11 cellular contexts compared by ENCODE assay signal in genomic region chr19:37999309-38000213, GRCh38.
DNase-seq lines count a peak whose midpoint lies in the region; ATAC-seq, FAIRE-seq and TF ChIP-seq lines count a peak whose summit lies in the region.
"Had no signal": no experiment of that assay in that cellular context is flagged by ENCODE, and none has a peak within 500 bp of the region (broad histone marks: within the 10 kb centered on the region; RNA-seq: fewer than 3 reads in every experiment).

No MANE protein-coding gene starts in this region.

- BruUV-seq in A673 (replicated peaks; lab: Mats Ljungman, UMichigan): no TSS peak

- H3K4me1 ChIP-seq in left ventricle myocardium inferior: peaks cover 46% of the 10 kb centered on the region
- H3K4me1 ChIP-seq in A673 (ENCODE audit: insufficient read depth, low read length, poor library complexity, severe bottlenecking): peaks cover 13% of the 10 kb centered on the region

- H3K36me3 ChIP-seq in left ventricle myocardium inferior (no peaks in the 10 kb centered on the region), A673 (ENCODE audit: insufficient read depth, low read length, poor library complexity, severe bottlenecking) (no peaks in the 10 kb centered on the region)
- H3K36me3 ChIP-seq: tibial artery had no signal

- intact Hi-C loops in left ventricle myocardium inferior (cut with micrococcal nuclease): no loop called here
- intact Hi-C loops in A673 (cut with micrococcal nuclease; ENCODE audit: unreplicated experiment): loop anchor here (5.0 kb wide), 1 partner anchor 92 kb away; the partner anchor contains the start of genes SIPA1L3 and WDR87

- no peak for ATAC-seq in GM19351 (IDR thresholded peaks at IDR 0.05; ENCODE audit: unreplicated experiment)

- H3K4me3 ChIP-seq in left ventricle myocardium inferior (peak overlapping the region; percentile 15), A673 (ENCODE audit: low read depth, low read length, poor library complexity, severe bottlenecking) (no peak overlapping the region)
- H3K4me3 ChIP-seq: tibial artery had no signal

- DNase-seq in H54 (ENCODE audit: insufficient read length, low spot score) (peak; percentile 80), astrocyte of the hippocampus (ENCODE audit: low read depth, low spot score) (peak; percentile 91), left ventricle myocardium inferior (peak; percentile 66), smooth muscle cell of the brain vasculature (ENCODE audit: low read depth, low spot score) (peak; percentile 62), A673 (ENCODE audit: low spot score) (no peak), anterior cingulate cortex (lab: John Stamatoyannopoulos, UW) (no peak), SK-N-DZ (ENCODE audit: low spot score) (no peak)
- DNase-seq: activated CD8-positive, alpha-beta memory T cell treated with anti-CD3 and anti-CD28 coated beads for 24 hours; NCI-H524 had no signal

- CTCF ChIA-PET in A673 (lab: Charles Lee): no interaction called here

- no peaks in the 10 kb centered on the region for H3K9me3 ChIP-seq in left ventricle myocardium inferior (replicated peaks)
- no peaks in the 10 kb centered on the region for H3K9me3 ChIP-seq in A673 (ENCODE audit: low read depth, low read length, poor library complexity, severe bottlenecking)
- H3K9me3 ChIP-seq: tibial artery had no signal

- no peak; the same call in 1 of the 2 replicates for TF ChIP-seq POLR2A in H54 (IDR thresholded peaks at IDR 0.05; ENCODE audit: low read depth, low read length)

- no peaks in the 10 kb centered on the region for H3K27me3 ChIP-seq in left ventricle myocardium inferior (ENCODE audit: low read depth)
- H3K27me3 ChIP-seq in A673 (replicated peaks; ENCODE audit: insufficient read depth, low read depth, low read length, poor library complexity): no peaks in the 10 kb centered on the region
- H3K27me3 ChIP-seq: tibial artery had no signal

- H3K27ac ChIP-seq in left ventricle myocardium inferior (replicated peaks) (peak overlapping the region; percentile 75), A673 (ENCODE audit: low read depth, low read length, poor library complexity, severe bottlenecking) (no peak overlapping the region)
- H3K27ac ChIP-seq: tibial artery had no signal

- POLR2A ChIA-PET in A673 (lab: Charles Lee; ENCODE audit: low non-redundant PET): no interaction called here

- peak; percentile 79 for FAIRE-seq in H54 (lab: Jason Lieb, UNC)

- TF ChIP-seq CTCF in left ventricle myocardium inferior (IDR thresholded peaks at IDR 0.05; ENCODE audit: borderline replicate concordance): no peak
- TF ChIP-seq CTCF in A673 (conservative IDR thresholded peaks at IDR 0.05; ENCODE audit: low read depth, low read length): no peak

Comparison
In these comparisons a context has a peak if more than half of its experiments do, and no peak if none do; other contexts are left out.
1. DNase-seq: peak in H54 (single experiment), astrocyte of the hippocampus (single experiment), left ventricle myocardium inferior (single experiment) and smooth muscle cell of the brain vasculature (single experiment); none in A673 (single experiment), anterior cingulate cortex (0 of 58) and SK-N-DZ (single experiment).